11 cellular contexts compared by ENCODE assay signal in genomic region chr3:14703791-14704190, GRCh38. TPM values are rescaled to one million over a fixed set of nuclear protein-coding genes. Genes with fewer than 3 reads are reported as not detected.
"Had no signal": no experiment of that assay in that cellular context is flagged by ENCODE, and none has a peak within 500 bp of the region (broad histone marks: within the 10 kb centered on the region; RNA-seq: fewer than 3 reads in every experiment).

No MANE protein-coding gene starts in this region.

- H3K9ac ChIP-seq: GM23248 had no signal

- H3K4me3 ChIP-seq: GM23248, HAP-1 had no signal

- H3K27ac ChIP-seq: GM23248, HL-60 had no signal

- H3K9me3 ChIP-seq: HAP-1 had no signal

- H3K4me1 Mint-ChIP-seq: IgD-negative memory B cell had no signal

- H3K27me3 Mint-ChIP-seq: IgD-negative memory B cell had no signal

- H3K9me3 Mint-ChIP-seq: HFFc6, IgD-negative memory B cell had no signal

- H2AFZ ChIP-seq: GM23248 had no signal

- DNase-seq: GM23248, GOT3, H7, HFFc6, KBM-7 had no signal

- H3K36me3 ChIP-seq: HAP-1 had no signal

- H3K4me1 ChIP-seq: HAP-1 had no signal

- ATAC-seq: HCT116, HepG2 had no signal

- FAIRE-seq: HepG2 had no signal

- H3K4me3 Mint-ChIP-seq: HFFc6, IgD-negative memory B cell had no signal

- H3K27ac Mint-ChIP-seq: HFFc6, IgD-negative memory B cell had no signal

RNA-seq across cellular contexts. Expression of gene C3orf20, which starts 28.9 kb away (rescaled TPM):
- total RNA-seq: GM23248, H4, HFFc6 had no signal
- polyA plus RNA-seq: GM23248, IgD-negative memory B cell had no signal
